ENCODE assay signal across 12 cellular contexts in the genomic region with DNA sequence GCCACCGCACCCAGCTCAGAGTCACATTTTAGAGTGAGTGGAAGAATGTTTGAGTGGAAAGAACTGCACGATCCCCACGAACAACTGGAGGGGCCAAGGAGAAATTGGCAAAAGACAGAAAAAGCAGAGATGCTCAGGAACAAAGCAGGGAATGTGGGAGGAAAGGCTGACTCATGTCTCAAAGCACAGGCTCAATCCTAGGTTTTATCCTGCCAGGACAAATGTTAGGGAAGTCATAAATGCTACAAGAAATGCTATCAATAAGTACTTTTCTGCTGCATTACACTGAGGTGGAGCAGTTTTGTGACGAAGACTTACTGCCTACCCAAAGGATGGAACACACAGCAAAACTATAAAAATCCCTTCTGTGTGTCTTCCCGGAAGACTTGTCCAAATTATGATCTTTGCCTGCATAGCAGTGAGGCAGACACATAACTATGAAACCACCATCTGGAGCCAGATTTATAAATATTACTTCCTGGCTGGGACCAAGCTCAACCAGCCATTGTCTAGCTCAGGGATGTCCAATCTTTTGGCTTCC. TPM values are rescaled to one million over a fixed set of nuclear protein-coding genes. Genes with fewer than 3 reads are reported as not detected.
A peak's percentile ranks its signal among the peaks of the same experiment; 100 is the strongest.
DNase-seq lines count a peak whose midpoint lies in the region; ATAC-seq, FAIRE-seq and TF ChIP-seq lines count a peak whose summit lies in the region.
"Had no signal": no experiment of that assay in that cellular context is flagged by ENCODE, and none has a peak within 500 bp of the region (broad histone marks: within the 10 kb centered on the region; RNA-seq: fewer than 3 reads in every experiment).

No MANE protein-coding gene starts in this region.

- no peak for FAIRE-seq in RCC 7860 (lab: Jason Lieb, UNC)

- peaks cover 75% of the 10 kb centered on the region for H3K36me3 ChIP-seq in BLaER1
- H3K36me3 ChIP-seq in osteoblast (ENCODE audit: insufficient read depth, low read length) = no peaks in the 10 kb centered on the region
- H3K36me3 ChIP-seq in effector memory CD4-positive, alpha-beta T cell (ENCODE audit: control insufficient read depth, insufficient read depth, low read length) = peaks cover 25% of the 10 kb centered on the region

- no peak for TF ChIP-seq CTCF in fibroblast of pulmonary artery (IDR thresholded peaks at IDR 0.05; ENCODE audit: low read length, missing control alignments)
- TF ChIP-seq CTCF in osteoblast (IDR thresholded peaks at IDR 0.05; ENCODE audit: extremely low read depth, low read depth, low read length) = no peak

- DNase-seq in fibroblast of pulmonary artery (ENCODE audit: low read depth) (peak; percentile 77), osteoblast (ENCODE audit: insufficient read length, low spot score, missing footprints) (peak; percentile 69), Ammon's horn (ENCODE audit: low spot score) (no peak), RCC 7860 (ENCODE audit: low spot score) (no peak)
- no peak for DNase-seq in effector memory CD4-positive, alpha-beta T cell
- DNase-seq: activated T-cell treated with anti-CD3 and anti-CD28 coated beads, Interleukin-2, amount 50 U/mL, for 48 hours; CD4-positive, CD25-positive, alpha-beta regulatory T cell; NCI-H2171 treated with DMSO at 0.1 percent for 48 hours; stimulated activated CD4-positive, alpha-beta T cell treated with anti-CD3 and anti-CD28 coated beads, Interleukin-4, amount 100 ng/mL, for 24 hours had no signal

- ATAC-seq in SK-N-SH treated with all-trans-retinoic acid at 6 μM for 48 hours (peak; percentile 89), GM21576 (IDR thresholded peaks at IDR 0.05; ENCODE audit: unreplicated experiment) (no peak)

- H3K9ac ChIP-seq in BLaER1 = no peak overlapping the region

- H3K27ac ChIP-seq in BLaER1 (peak overlapping the region; percentile 39), osteoblast (ENCODE audit: low read depth, low read length) (peak overlapping the region; percentile 86)
- no peak overlapping the region for H3K27ac ChIP-seq in effector memory CD4-positive, alpha-beta T cell (ENCODE audit: insufficient read depth, low read length, poor library complexity, severe bottlenecking)

- H3K27me3 ChIP-seq in BLaER1 (no peaks in the 10 kb centered on the region), osteoblast (ENCODE audit: insufficient read depth, low read length) (no peaks in the 10 kb centered on the region)
- H3K27me3 ChIP-seq in effector memory CD4-positive, alpha-beta T cell (replicated peaks; ENCODE audit: control insufficient read depth, insufficient read depth, low read length, poor library complexity, severe bottlenecking) = no peaks in the 10 kb centered on the region

- H3K4me2 ChIP-seq in BLaER1 = peak overlapping the region; percentile 73
- H3K4me2 ChIP-seq in osteoblast (ENCODE audit: insufficient read depth, low read length) = peak overlapping the region; percentile 59

- H4K20me1 ChIP-seq in BLaER1 (peaks cover 23% of the 10 kb centered on the region), osteoblast (ENCODE audit: insufficient read depth, low read length) (peaks cover 2% of the 10 kb centered on the region)

- H3K4me3 ChIP-seq in BLaER1 (no peak overlapping the region), fibroblast of pulmonary artery (replicated peaks; ENCODE audit: low read depth, low read length) (no peak overlapping the region), osteoblast (ENCODE audit: insufficient read depth, low read length) (peak overlapping the region; percentile 19)
- no peak overlapping the region for H3K4me3 ChIP-seq in effector memory CD4-positive, alpha-beta T cell (ENCODE audit: insufficient read depth, low read depth, low read length, poor library complexity, severe bottlenecking)

- peaks cover 27% of the 10 kb centered on the region for H3K79me2 ChIP-seq in osteoblast (ENCODE audit: insufficient read depth, low read length)

- H2AFZ ChIP-seq in osteoblast (ENCODE audit: low read length) = peak overlapping the region; percentile 39

- no peaks in the 10 kb centered on the region for H3K9me3 ChIP-seq in BLaER1
- no peaks in the 10 kb centered on the region for H3K9me3 ChIP-seq in osteoblast (ENCODE audit: low read depth, low read length)
- H3K9me3 ChIP-seq in effector memory CD4-positive, alpha-beta T cell (ENCODE audit: control insufficient read depth, low read length) = no peaks in the 10 kb centered on the region

- H3K4me1 ChIP-seq in BLaER1 = peaks cover 42% of the 10 kb centered on the region
- peaks cover 39% of the 10 kb centered on the region for H3K4me1 ChIP-seq in osteoblast (ENCODE audit: insufficient read depth, low read length)
- no peaks in the 10 kb centered on the region for H3K4me1 ChIP-seq in effector memory CD4-positive, alpha-beta T cell (ENCODE audit: control insufficient read depth, insufficient read depth, low read length, poor library complexity, severe bottlenecking)

TF ChIP-seq in SK-N-SH treated with all-trans-retinoic acid at 6 μM for 48 hours, 23 proteins besides CTCF, POLR2A, EP300 and RAD21:
- TF ChIP-seq OSR1 (CRISPR knock-in tag; IDR thresholded peaks at IDR 0.05) (no peak), ZFP30 (CRISPR knock-in tag; IDR thresholded peaks at IDR 0.05) (no peak), TCF4 (CRISPR knock-in tag; IDR thresholded peaks at IDR 0.05; ENCODE audit: borderline replicate concordance) (no peak), SNAI2 (CRISPR knock-in tag; IDR thresholded peaks at IDR 0.05) (no peak)
- TF ChIP-seq, protein P1, sequence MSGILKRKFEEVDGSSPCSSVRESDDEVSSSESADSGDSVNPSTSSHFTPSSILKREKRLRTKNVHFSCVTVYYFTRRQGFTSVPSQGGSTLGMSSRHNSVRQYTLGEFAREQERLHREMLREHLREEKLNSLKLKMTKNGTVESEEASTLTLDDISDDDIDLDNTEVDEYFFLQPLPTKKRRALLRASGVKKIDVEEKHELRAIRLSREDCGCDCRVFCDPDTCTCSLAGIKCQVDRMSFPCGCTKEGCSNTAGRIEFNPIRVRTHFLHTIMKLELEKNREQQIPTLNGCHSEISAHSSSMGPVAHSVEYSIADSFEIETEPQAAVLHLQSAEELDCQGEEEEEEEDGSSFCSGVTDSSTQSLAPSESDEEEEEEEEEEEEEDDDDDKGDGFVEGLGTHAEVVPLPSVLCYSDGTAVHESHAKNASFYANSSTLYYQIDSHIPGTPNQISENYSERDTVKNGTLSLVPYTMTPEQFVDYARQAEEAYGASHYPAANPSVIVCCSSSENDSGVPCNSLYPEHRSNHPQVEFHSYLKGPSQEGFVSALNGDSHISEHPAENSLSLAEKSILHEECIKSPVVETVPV (CRISPR knock-in tag; IDR thresholded peaks at IDR 0.05) = no peak

RNA-seq across cellular contexts. Expression of a gene that starts 26.7 kb away (rescaled TPM):
- 40.2 and 42.4 TPM in 2 replicates for total RNA-seq in osteoblast

Comparison
In these comparisons a context has a peak if more than half of its experiments do, and no peak if none do; other contexts are left out.
1. DNase-seq: peak in fibroblast of pulmonary artery (single experiment) and osteoblast (single experiment); none in Ammon's horn (single experiment), RCC 7860 (single experiment) and effector memory CD4-positive, alpha-beta T cell (0 of 3).